29 cellular contexts compared by ENCODE assay signal in the genomic region with DNA sequence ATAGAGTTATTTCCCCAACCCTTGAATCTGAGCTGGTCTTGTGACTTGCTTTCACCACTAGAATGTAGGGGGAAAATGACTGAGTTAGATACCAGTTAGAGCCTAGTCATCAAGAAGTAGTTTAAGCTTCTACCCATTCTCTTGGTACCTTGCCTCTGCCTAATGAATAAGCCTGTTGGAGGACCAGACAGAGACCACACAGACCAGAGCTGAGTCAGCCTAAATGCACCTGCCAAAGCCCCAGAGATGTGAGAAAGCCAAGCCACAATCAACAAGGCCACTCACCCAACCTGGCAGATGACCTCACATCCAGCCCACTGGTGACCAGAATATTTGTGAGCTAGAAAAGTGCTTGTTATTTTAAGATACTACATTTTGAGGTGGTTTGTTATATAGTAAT.
A peak's percentile ranks its signal among the peaks of the same experiment; 100 is the strongest.
DNase-seq lines count a peak whose midpoint lies in the region; ATAC-seq, FAIRE-seq and TF ChIP-seq lines count a peak whose summit lies in the region.
"Had no signal": no experiment of that assay in that cellular context is flagged by ENCODE, and none has a peak within 500 bp of the region (broad histone marks: within the 10 kb centered on the region; RNA-seq: fewer than 3 reads in every experiment).

No MANE protein-coding gene starts in this region.

- TF ChIP-seq POLR2A in HepG2 (IDR thresholded peaks at IDR 0.05; ENCODE audit: insufficient read depth in 1 of 2, low read depth in 2 of 2, low read length in 2 of 2): no peak

- peak; percentile 6 for DNase-seq in activated CD8-positive, alpha-beta T cell treated with anti-CD3 and anti-CD28 coated beads for 36 hours
- no peak for DNase-seq in activated CD8-positive, alpha-beta T cell treated with anti-CD3 and anti-CD28 coated beads, Interleukin-2, amount 10 ng/mL, durations not matched to agents 7 days and 5 days
- DNase-seq in astrocyte (ENCODE audit: low read depth): peak; percentile 87
- DNase-seq in renal cortical epithelial cell (ENCODE audit: low read depth): peak; percentile 31
- DNase-seq in foreskin melanocyte: no peak
- no peak for DNase-seq in effector memory CD4-positive, alpha-beta T cell
- no peak for DNase-seq in HepG2 (ENCODE audit: low spot score)
- DNase-seq: activated CD4-positive, alpha-beta T cell treated with anti-CD3 and anti-CD28 coated beads, Interleukin-2, amount 10 ng/mL, durations not matched to agents 7 days and 5 days; activated gamma-delta T cell; COR-L47; DND-41; endodermal cell; GM23248; islet precursor cell; KBM-7; NCI-H1694; NCI-H2171; NCI-H524 treated with DMSO at 0.1 percent for 48 hours; nephron progenitor cell; pancreas; right cardiac atrium; stimulated activated CD4-positive, alpha-beta T cell treated with anti-CD3 and anti-CD28 coated beads, Interleukin-12 subunit alpha, Interleukin-12 subunit beta, amount 100 ng/mL, for 4 hours; stimulated activated CD4-positive, alpha-beta T cell treated with anti-CD3 and anti-CD28 coated beads, Interleukin-4, amount 100 ng/mL, for 24 hours; stimulated activated naive CD4-positive, alpha-beta T cell had no signal

- no peaks in the 10 kb centered on the region for H3K36me3 ChIP-seq in KMS-11 (ENCODE audit: insufficient read depth)
- H3K36me3 ChIP-seq in astrocyte (ENCODE audit: insufficient read depth, low read length): no peaks in the 10 kb centered on the region
- no peaks in the 10 kb centered on the region for H3K36me3 ChIP-seq in effector memory CD4-positive, alpha-beta T cell (ENCODE audit: control insufficient read depth, insufficient read depth, low read length)
- H3K36me3 ChIP-seq in HepG2 (replicated peaks in 1 of 2; ENCODE audit: control insufficient read depth in 1 of 2, insufficient read depth in 2 of 2, low read length in 2 of 2): no peaks in the 10 kb centered on the region
- H3K36me3 ChIP-seq: BLaER1, esophagus muscularis mucosa, pancreas, thoracic aorta had no signal

- in situ Hi-C loops in HepG2 (cut with HindIII; ENCODE audit: extremely low pct_ligation_motif_present, low pct_unique_long_range_greater_than_20kb): loop anchor here (25.0 kb wide), 1 partner anchor 869 kb away; no protein-coding TSS in a partner anchor

- peak overlapping the region; percentile 77 for H3K9ac ChIP-seq in KMS-11
- no peak overlapping the region for H3K9ac ChIP-seq in astrocyte (ENCODE audit: low read length)
- no peak overlapping the region for H3K9ac ChIP-seq in HepG2 (ENCODE audit: insufficient read depth, low read depth, low read length)
- H3K9ac ChIP-seq: BLaER1, GM23248 had no signal

- no peak overlapping the region for H3K4me3 ChIP-seq in KMS-11 (IDR thresholded peaks at IDR 0.05; ENCODE audit: insufficient read depth, low read depth, low read length)
- no peak overlapping the region for H3K4me3 ChIP-seq in astrocyte (ENCODE audit: insufficient read depth, low read depth, low read length)
- H3K4me3 ChIP-seq in effector memory CD4-positive, alpha-beta T cell (ENCODE audit: insufficient read depth, low read depth, low read length, poor library complexity, severe bottlenecking): no peak overlapping the region
- no peak overlapping the region for H3K4me3 ChIP-seq in HepG2 (replicated peaks in 1 of 3; ENCODE audit: insufficient read depth in 1 of 3, low read depth in 2 of 3, low read length in 3 of 3)
- H3K4me3 ChIP-seq: BLaER1, coronary artery, esophagus muscularis mucosa, GM23248, pancreas, thoracic aorta had no signal

- peak overlapping the region; percentile 97 for H3K27ac ChIP-seq in KMS-11
- H3K27ac ChIP-seq in astrocyte (ENCODE audit: low read depth, low read length): no peak overlapping the region
- no peak overlapping the region for H3K27ac ChIP-seq in effector memory CD4-positive, alpha-beta T cell (ENCODE audit: insufficient read depth, low read length, poor library complexity, severe bottlenecking)
- H3K27ac ChIP-seq in HepG2 (ENCODE audit: extremely low read length, insufficient read depth, low read length): no peak overlapping the region
- H3K27ac ChIP-seq: BLaER1, coronary artery, esophagus muscularis mucosa, GM23248, pancreas, thoracic aorta had no signal

- H3K9me3 ChIP-seq in astrocyte (ENCODE audit: insufficient read depth, low read depth, low read length) (no peaks in the 10 kb centered on the region), HepG2 (ENCODE audit: low read length) (no peaks in the 10 kb centered on the region)
- H3K9me3 ChIP-seq in effector memory CD4-positive, alpha-beta T cell (ENCODE audit: control insufficient read depth, low read length): no peaks in the 10 kb centered on the region
- H3K9me3 ChIP-seq: BLaER1, esophagus muscularis mucosa, pancreas, thoracic aorta had no signal

- no peaks in the 10 kb centered on the region for H3K9me3 Mint-ChIP-seq in activated CD8-positive, alpha-beta T cell treated with anti-CD3 and anti-CD28 coated beads for 36 hours
- H3K9me3 Mint-ChIP-seq in activated CD8-positive, alpha-beta T cell treated with anti-CD3 and anti-CD28 coated beads, Interleukin-2, amount 10 ng/mL, durations not matched to agents 7 days and 5 days (ENCODE audit: insufficient read depth): no peaks in the 10 kb centered on the region
- no peaks in the 10 kb centered on the region for H3K9me3 Mint-ChIP-seq in astrocyte (ENCODE audit: unreplicated experiment)
- H3K9me3 Mint-ChIP-seq: activated CD4-positive, alpha-beta T cell treated with anti-CD3 and anti-CD28 coated beads, Interleukin-2, amount 10 ng/mL, durations not matched to agents 7 days and 5 days had no signal

- H3K4me3 Mint-ChIP-seq in activated CD8-positive, alpha-beta T cell treated with anti-CD3 and anti-CD28 coated beads for 36 hours: no peak overlapping the region
- H3K4me3 Mint-ChIP-seq in activated CD8-positive, alpha-beta T cell treated with anti-CD3 and anti-CD28 coated beads, Interleukin-2, amount 10 ng/mL, durations not matched to agents 7 days and 5 days: no peak overlapping the region
- H3K4me3 Mint-ChIP-seq in astrocyte (ENCODE audit: unreplicated experiment): no peak overlapping the region
- H3K4me3 Mint-ChIP-seq: activated CD4-positive, alpha-beta T cell treated with anti-CD3 and anti-CD28 coated beads, Interleukin-2, amount 10 ng/mL, durations not matched to agents 7 days and 5 days; endodermal cell; nephron progenitor cell had no signal

- no peaks in the 10 kb centered on the region for H3K27me3 Mint-ChIP-seq in activated CD8-positive, alpha-beta T cell treated with anti-CD3 and anti-CD28 coated beads for 36 hours
- no peaks in the 10 kb centered on the region for H3K27me3 Mint-ChIP-seq in activated CD8-positive, alpha-beta T cell treated with anti-CD3 and anti-CD28 coated beads, Interleukin-2, amount 10 ng/mL, durations not matched to agents 7 days and 5 days (ENCODE audit: low read depth)
- no peaks in the 10 kb centered on the region for H3K27me3 Mint-ChIP-seq in astrocyte (ENCODE audit: low read depth, unreplicated experiment)

- POLR2A ChIA-PET in activated CD8-positive, alpha-beta T cell treated with anti-CD3 and anti-CD28 coated beads for 36 hours (lab: Charles Lee): no interaction called here
- POLR2A ChIA-PET in activated CD8-positive, alpha-beta T cell treated with anti-CD3 and anti-CD28 coated beads, Interleukin-2, amount 10 ng/mL, durations not matched to agents 7 days and 5 days (lab: Charles Lee): no interaction called here
- POLR2A ChIA-PET in HepG2 (lab: Yijun Ruan, JAX): no interaction called here

- H2AFZ ChIP-seq in KMS-11 (ENCODE audit: low read depth) (peak overlapping the region; percentile 32; the same call in 1 of the 2 replicates), astrocyte (ENCODE audit: low read depth, low read length) (no peak overlapping the region), HepG2 (ENCODE audit: low read length) (no peak overlapping the region)
- H2AFZ ChIP-seq: GM23248 had no signal

- CTCF ChIA-PET in activated CD8-positive, alpha-beta T cell treated with anti-CD3 and anti-CD28 coated beads for 36 hours (lab: Charles Lee): interaction anchor here (2.1 kb wide), 1 partner anchor 11 kb away, joined by 9 read pairs; no protein-coding TSS in a partner anchor
- CTCF ChIA-PET in activated CD8-positive, alpha-beta T cell treated with anti-CD3 and anti-CD28 coated beads, Interleukin-2, amount 10 ng/mL, durations not matched to agents 7 days and 5 days (lab: Charles Lee): no interaction called here
- CTCF ChIA-PET in HepG2 (lab: Yijun Ruan, JAX; ENCODE audit: low intra/inter-chr PET ratio, low total read pairs): no interaction called here

- intact Hi-C loops in activated CD8-positive, alpha-beta T cell treated with anti-CD3 and anti-CD28 coated beads for 36 hours (cut with micrococcal nuclease): no loop called here
- intact Hi-C loops in HepG2 (cut with micrococcal nuclease; ENCODE audit: unreplicated experiment): no loop called here

- H3K36me3 Mint-ChIP-seq in activated CD8-positive, alpha-beta T cell treated with anti-CD3 and anti-CD28 coated beads for 36 hours (ENCODE audit: low read depth): no peaks in the 10 kb centered on the region
- no peaks in the 10 kb centered on the region for H3K36me3 Mint-ChIP-seq in activated CD8-positive, alpha-beta T cell treated with anti-CD3 and anti-CD28 coated beads, Interleukin-2, amount 10 ng/mL, durations not matched to agents 7 days and 5 days (ENCODE audit: low read depth)
- H3K36me3 Mint-ChIP-seq in astrocyte (ENCODE audit: low read depth, unreplicated experiment): no peaks in the 10 kb centered on the region

- no peaks in the 10 kb centered on the region for H3K79me2 ChIP-seq in KMS-11 (ENCODE audit: insufficient read depth, low read depth)
- H3K79me2 ChIP-seq in astrocyte (ENCODE audit: insufficient read depth, low read length): no peaks in the 10 kb centered on the region
- H3K79me2 ChIP-seq in HepG2 (ENCODE audit: insufficient read depth, low read length): no peaks in the 10 kb centered on the region

- BruUV-seq in HepG2 (replicated peaks; lab: Mats Ljungman, UMichigan): no TSS peak

- peaks cover 85% of the 10 kb centered on the region for H3K4me1 ChIP-seq in KMS-11 (ENCODE audit: low read depth, poor library complexity, severe bottlenecking)
- H3K4me1 ChIP-seq in astrocyte (ENCODE audit: insufficient read depth, low read length): peaks cover 7% of the 10 kb centered on the region
- no peaks in the 10 kb centered on the region for H3K4me1 ChIP-seq in effector memory CD4-positive, alpha-beta T cell (ENCODE audit: control insufficient read depth, insufficient read depth, low read length, poor library complexity, severe bottlenecking)
- H3K4me1 ChIP-seq in HepG2 (ENCODE audit: insufficient read depth, low read length): peaks cover 6% of the 10 kb centered on the region

- H3K4me2 ChIP-seq in KMS-11 (peak overlapping the region; percentile 96), astrocyte (ENCODE audit: low read length) (no peak overlapping the region), HepG2 (ENCODE audit: low read depth, low read length) (no peak overlapping the region)
- H3K4me2 ChIP-seq: BLaER1 had no signal

- H3K4me1 Mint-ChIP-seq in activated CD8-positive, alpha-beta T cell treated with anti-CD3 and anti-CD28 coated beads for 36 hours (ENCODE audit: low read depth): no peaks in the 10 kb centered on the region
- H3K4me1 Mint-ChIP-seq in activated CD8-positive, alpha-beta T cell treated with anti-CD3 and anti-CD28 coated beads, Interleukin-2, amount 10 ng/mL, durations not matched to agents 7 days and 5 days (ENCODE audit: low read depth): no peaks in the 10 kb centered on the region
- peaks cover 11% of the 10 kb centered on the region for H3K4me1 Mint-ChIP-seq in astrocyte (ENCODE audit: low read depth, unreplicated experiment)

- TF ChIP-seq EP300 in HepG2 (IDR thresholded peaks at IDR 0.05; ENCODE audit: low read depth in 2 of 2, low read length in 2 of 2): no peak
- TF ChIP-seq EP300 in HepG2 (CRISPR knock-in tag; IDR thresholded peaks at IDR 0.05; ENCODE audit: borderline replicate concordance): no peak

- TF ChIP-seq CTCF in activated CD8-positive, alpha-beta T cell treated with anti-CD3 and anti-CD28 coated beads for 36 hours (IDR thresholded peaks at IDR 0.05): no peak
- TF ChIP-seq CTCF in KMS-11 (conservative IDR thresholded peaks at IDR 0.05; ENCODE audit: low read depth, low read length) (no peak), astrocyte (IDR thresholded peaks at IDR 0.05; ENCODE audit: insufficient read depth, low read depth, low read length) (no peak), HepG2 (CRISPR knock-in tag; IDR thresholded peaks at IDR 0.05) (no peak)

- no peak for TF ChIP-seq RAD21 in HepG2 (CRISPR knock-in tag; IDR thresholded peaks at IDR 0.05)

- no peak overlapping the region for H3K27ac Mint-ChIP-seq in activated CD8-positive, alpha-beta T cell treated with anti-CD3 and anti-CD28 coated beads for 36 hours
- no peak overlapping the region for H3K27ac Mint-ChIP-seq in activated CD8-positive, alpha-beta T cell treated with anti-CD3 and anti-CD28 coated beads, Interleukin-2, amount 10 ng/mL, durations not matched to agents 7 days and 5 days
- H3K27ac Mint-ChIP-seq in astrocyte (ENCODE audit: unreplicated experiment): no peak overlapping the region
- H3K27ac Mint-ChIP-seq: activated CD4-positive, alpha-beta T cell treated with anti-CD3 and anti-CD28 coated beads, Interleukin-2, amount 10 ng/mL, durations not matched to agents 7 days and 5 days; endodermal cell; nephron progenitor cell had no signal

- H4K20me1 ChIP-seq in KMS-11 (ENCODE audit: insufficient read depth) (no peaks in the 10 kb centered on the region), astrocyte (ENCODE audit: insufficient read depth, low read length) (no peaks in the 10 kb centered on the region), HepG2 (ENCODE audit: insufficient read depth, low read length) (no peaks in the 10 kb centered on the region)
- H4K20me1 ChIP-seq: BLaER1 had no signal

- H3K27me3 ChIP-seq in KMS-11 (ENCODE audit: insufficient read depth, low read depth): no peaks in the 10 kb centered on the region
- H3K27me3 ChIP-seq in astrocyte (ENCODE audit: insufficient read depth, low read length): no peaks in the 10 kb centered on the region
- H3K27me3 ChIP-seq in effector memory CD4-positive, alpha-beta T cell (replicated peaks; ENCODE audit: control insufficient read depth, insufficient read depth, low read length, poor library complexity, severe bottlenecking): no peaks in the 10 kb centered on the region
- no peaks in the 10 kb centered on the region for H3K27me3 ChIP-seq in HepG2 (ENCODE audit: control insufficient read depth in 1 of 2, insufficient read depth in 2 of 2, low read length in 2 of 2)
- H3K27me3 ChIP-seq: BLaER1, esophagus muscularis mucosa, pancreas had no signal

- peak; percentile 17 for ATAC-seq in activated CD8-positive, alpha-beta T cell treated with anti-CD3 and anti-CD28 coated beads for 36 hours
- ATAC-seq in activated CD8-positive, alpha-beta T cell treated with anti-CD3 and anti-CD28 coated beads, Interleukin-2, amount 10 ng/mL, durations not matched to agents 7 days and 5 days: no peak
- no peak for ATAC-seq in HepG2
- ATAC-seq: pancreas, right cardiac atrium had no signal

- FAIRE-seq in astrocyte (lab: Jason Lieb, UNC) (no peak), HepG2 (lab: Jason Lieb, UNC) (no peak)
- FAIRE-seq: pancreas had no signal

Comparison
In these comparisons a context has a peak if more than half of its experiments do, and no peak if none do; other contexts are left out.
1. DNase-seq: peak in activated CD8-positive, alpha-beta T cell treated with anti-CD3 and anti-CD28 coated beads for 36 hours (single experiment), astrocyte (single experiment) and renal cortical epithelial cell (single experiment); none in activated CD8-positive, alpha-beta T cell treated with anti-CD3 and anti-CD28 coated beads, Interleukin-2, amount 10 ng/mL, durations not matched to agents 7 days and 5 days (single experiment), foreskin melanocyte (single experiment), effector memory CD4-positive, alpha-beta T cell (0 of 3) and HepG2 (single experiment).